In the genomic region with DNA sequence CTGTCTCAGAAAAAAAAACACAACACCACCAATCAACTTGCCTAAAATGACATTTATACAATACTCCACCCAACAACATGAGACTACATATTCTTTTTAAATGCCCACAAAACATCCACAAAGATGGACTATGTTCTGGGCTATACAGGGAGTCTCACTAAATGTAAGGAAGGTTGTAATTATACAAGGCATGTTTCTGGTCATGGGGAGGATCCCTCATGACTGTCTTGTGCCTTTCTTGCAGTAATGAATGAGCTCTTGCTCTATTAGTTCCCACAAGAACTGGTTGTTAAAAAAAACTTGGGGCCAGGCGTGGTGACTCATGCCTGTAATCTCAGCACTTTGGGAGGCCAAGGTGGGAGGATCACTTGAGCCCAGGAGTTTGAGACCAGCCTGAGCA, we compare ENCODE assay signal across 26 cellular contexts. TPM values are rescaled to one million over a fixed set of nuclear protein-coding genes. Genes with fewer than 3 reads are reported as not detected.
DNase-seq lines count a peak whose midpoint lies in the region; ATAC-seq, FAIRE-seq and TF ChIP-seq lines count a peak whose summit lies in the region.
"Had no signal": no experiment of that assay in that cellular context is flagged by ENCODE, and none has a peak within 500 bp of the region (broad histone marks: within the 10 kb centered on the region; RNA-seq: fewer than 3 reads in every experiment).

No MANE protein-coding gene starts in this region.

- TF ChIP-seq EP300 in HepG2 (IDR thresholded peaks at IDR 0.05; ENCODE audit: low read depth in 2 of 2, low read length in 2 of 2) = no peak
- TF ChIP-seq EP300 in HepG2 (CRISPR knock-in tag; IDR thresholded peaks at IDR 0.05; ENCODE audit: borderline replicate concordance) = no peak

- ATAC-seq in HepG2 (no peak), right lobe of liver (no peak)
- ATAC-seq: A549; CD8-positive, alpha-beta T cell had no signal

- intact Hi-C loops in HepG2 (cut with micrococcal nuclease; ENCODE audit: unreplicated experiment) (no loop called here), right lobe of liver (cut with DNase I) (no loop called here)

- no TSS peak for BruUV-seq in HepG2 (replicated peaks; lab: Mats Ljungman, UMichigan)

- no peak overlapping the region for H3K4me3 ChIP-seq in HepG2 (replicated peaks in 1 of 3; ENCODE audit: insufficient read depth in 1 of 3, low read depth in 2 of 3, low read length in 3 of 3)
- H3K4me3 ChIP-seq in right lobe of liver = no peak overlapping the region
- H3K4me3 ChIP-seq: A549; BLaER1 treated with 17β-estradiol and CSF1 and Interleukin-3, amounts not matched to agents 10 nM and 100 nM had no signal

- FAIRE-seq in HepG2 (lab: Jason Lieb, UNC) = no peak
- FAIRE-seq: G401.6, GM12891, GM19239 had no signal

- 54% methylated on average over 1 of the region's 1 CpG for WGBS in HepG2 (ENCODE audit: low lambda C conversion rate)
- 93% methylated on average over 1 of the region's 1 CpG for WGBS in right lobe of liver (ENCODE audit: insufficient coverage, low coverage, low lambda C conversion rate, missing lambda C conversion rate)

- H3K36me3 ChIP-seq in HepG2 (replicated peaks in 1 of 2; ENCODE audit: control insufficient read depth in 1 of 2, insufficient read depth in 2 of 2, low read length in 2 of 2) = no peaks in the 10 kb centered on the region
- H3K36me3 ChIP-seq in right lobe of liver = no peaks in the 10 kb centered on the region
- H3K36me3 ChIP-seq: BLaER1 treated with 17β-estradiol and CSF1 and Interleukin-3, amounts not matched to agents 10 nM and 100 nM had no signal

- no peak overlapping the region for H3K27ac ChIP-seq in HepG2 (ENCODE audit: extremely low read length, insufficient read depth, low read length)
- H3K27ac ChIP-seq in right lobe of liver = no peak overlapping the region
- H3K27ac ChIP-seq: 22Rv1; A549; BLaER1 treated with 17β-estradiol and CSF1 and Interleukin-3, amounts not matched to agents 10 nM and 100 nM; C4-2B had no signal

- no peak for TF ChIP-seq RAD21 in HepG2 (CRISPR knock-in tag; IDR thresholded peaks at IDR 0.05)

- in situ Hi-C loops in HepG2 (cut with HindIII; ENCODE audit: extremely low pct_ligation_motif_present, low pct_unique_long_range_greater_than_20kb) = no loop called here

- no peak overlapping the region for H3K9ac ChIP-seq in HepG2 (ENCODE audit: insufficient read depth, low read depth, low read length)
- H3K9ac ChIP-seq: BLaER1 treated with 17β-estradiol and CSF1 and Interleukin-3, amounts not matched to agents 10 nM and 100 nM had no signal

- DNase-seq in HepG2 (ENCODE audit: low spot score) (no peak), right lobe of liver (no peak), NCI-H226 (peak; percentile 34), amniotic epithelial cell (ENCODE audit: low read depth) (peak; percentile 25), foreskin melanocyte (peak; percentile 98), NCI-H748 treated with DMSO at 0.1 percent for 48 hours (lab: John Stamatoyannopoulos, UW) (no peak)
- no peak for DNase-seq in stimulated activated CD8-positive, alpha-beta memory T cell treated with anti-CD3 and anti-CD28 coated beads, Interleukin-4, amount 100 ng/mL, for 48 hours
- DNase-seq in activated naive CD4-positive, alpha-beta T cell treated with Interleukin-2 at 50 U/mL for 16 hours = no peak
- DNase-seq: AML-193; CD4-positive, alpha-beta T cell; CD8-positive, alpha-beta T cell; COR-L47; DMS 273 treated with DMSO at 0.1 percent for 48 hours; DMS153; DMS53; DMS79; DND-41; GF-D8 had no signal

- H3K9me3 ChIP-seq in HepG2 (ENCODE audit: low read length) (no peaks in the 10 kb centered on the region), right lobe of liver (no peaks in the 10 kb centered on the region)

- no peaks in the 10 kb centered on the region for H4K20me1 ChIP-seq in HepG2 (ENCODE audit: insufficient read depth, low read length)
- H4K20me1 ChIP-seq: BLaER1 treated with 17β-estradiol and CSF1 and Interleukin-3, amounts not matched to agents 10 nM and 100 nM had no signal

- H3K4me2 ChIP-seq in HepG2 (ENCODE audit: low read depth, low read length) = no peak overlapping the region
- H3K4me2 ChIP-seq: A549; BLaER1 treated with 17β-estradiol and CSF1 and Interleukin-3, amounts not matched to agents 10 nM and 100 nM had no signal

- CTCF ChIA-PET in HepG2 (lab: Yijun Ruan, JAX; ENCODE audit: low intra/inter-chr PET ratio, low total read pairs) = no interaction called here

- H3K79me2 ChIP-seq in HepG2 (ENCODE audit: insufficient read depth, low read length) = no peaks in the 10 kb centered on the region

- POLR2A ChIA-PET in HepG2 (lab: Yijun Ruan, JAX) = no interaction called here

- H2AFZ ChIP-seq in HepG2 (ENCODE audit: low read length) = no peak overlapping the region

- H3K27me3 ChIP-seq in HepG2 (ENCODE audit: control insufficient read depth in 1 of 2, insufficient read depth in 2 of 2, low read length in 2 of 2) (no peaks in the 10 kb centered on the region), right lobe of liver (no peaks in the 10 kb centered on the region)
- H3K27me3 ChIP-seq: BLaER1 treated with 17β-estradiol and CSF1 and Interleukin-3, amounts not matched to agents 10 nM and 100 nM had no signal

- TF ChIP-seq CTCF in HepG2 (CRISPR knock-in tag; IDR thresholded peaks at IDR 0.05) = no peak
- no peak for TF ChIP-seq CTCF in right lobe of liver (IDR thresholded peaks at IDR 0.05)

- no peak for TF ChIP-seq POLR2A in HepG2 (IDR thresholded peaks at IDR 0.05; ENCODE audit: insufficient read depth in 1 of 2, low read depth in 2 of 2, low read length in 2 of 2)
- no peak for TF ChIP-seq POLR2A in right lobe of liver (IDR thresholded peaks at IDR 0.05)

- H3K4me1 ChIP-seq in HepG2 (ENCODE audit: insufficient read depth, low read length) (peaks cover 8% of the 10 kb centered on the region; the same call in 1 of the 2 replicates), right lobe of liver (no peaks in the 10 kb centered on the region)
- H3K4me1 ChIP-seq: BLaER1 treated with 17β-estradiol and CSF1 and Interleukin-3, amounts not matched to agents 10 nM and 100 nM had no signal

TF ChIP-seq in HepG2, 621 proteins besides CTCF, POLR2A, EP300 and RAD21 (continues in another document):
- TF ChIP-seq ZNF343 (CRISPR knock-in tag; IDR thresholded peaks at IDR 0.05) (no peak), ZNF501 (CRISPR knock-in tag; IDR thresholded peaks at IDR 0.05) (no peak), RELA (CRISPR knock-in tag; IDR thresholded peaks at IDR 0.05) (no peak), FOSL2 (CRISPR knock-in tag; IDR thresholded peaks at IDR 0.05) (peak; percentile 30; the same call in 1 of the 2 replicates), HNF1A (IDR thresholded peaks at IDR 0.05; ENCODE audit: low read depth) (no peak), HNF1A (CRISPR knock-in tag; IDR thresholded peaks at IDR 0.05; ENCODE audit: borderline replicate concordance) (no peak)

RNA-seq across cellular contexts. Expression of gene SLC3A1, which starts 17.5 kb away (rescaled TPM):
- not detected in 2 replicates for total RNA-seq in HepG2 (2016; rRNA removed; fragmentation: Illumina TruSeq; extraction: Trizol)
- total RNA-seq in HepG2 (2016; cell fraction: cytosol; rRNA removed; fragmentation: Illumina TruSeq; extraction: Trizol; ENCODE audit: low read depth) = not detected in 2 replicates
- total RNA-seq in HepG2 (2016; cell fraction: insoluble cytoplasmic fraction; rRNA removed; fragmentation: Illumina TruSeq; extraction: Trizol) = not detected in 2 replicates
- not detected in 2 replicates for total RNA-seq in HepG2 (2016; cell fraction: membrane; rRNA removed; fragmentation: Illumina TruSeq; extraction: Trizol)
- not detected in 2 replicates for total RNA-seq in HepG2 (2016; cell fraction: nucleus; rRNA removed; fragmentation: Illumina TruSeq; extraction: Trizol)
- polyA plus RNA-seq in HepG2 (2011; rRNA removed) = 0.15 and 0.18 TPM in 2 replicates
- polyA plus RNA-seq in HepG2 (2011; cell fraction: cytosol; rRNA removed) = 0.03 and 0.15 TPM in 2 replicates
- 0.10 TPM in 1 of 2 replicates, not detected in the other for polyA plus RNA-seq in HepG2 (2011; cell fraction: nucleus; rRNA removed)
- polyA plus RNA-seq in HepG2 (2012) = 0.19 and 0.35 TPM in 2 replicates
- not detected in 2 replicates for polyA plus RNA-seq in HepG2 (2016; cell fraction: cytosol; fragmentation: Illumina TruSeq; extraction: Trizol; ENCODE audit: low read depth)
- not detected in 2 replicates for polyA plus RNA-seq in HepG2 (2016; cell fraction: insoluble cytoplasmic fraction; fragmentation: Illumina TruSeq; extraction: Trizol; ENCODE audit: low read depth)
- not detected in 2 replicates for polyA plus RNA-seq in HepG2 (2016; cell fraction: membrane; fragmentation: Illumina TruSeq; extraction: Trizol; ENCODE audit: low read depth)
- 0.31 TPM in 1 of 2 replicates, not detected in the other for polyA plus RNA-seq in HepG2 (2016; cell fraction: nucleus; fragmentation: Illumina TruSeq; extraction: Trizol; ENCODE audit: insufficient read depth, low read depth)
- 0.42 TPM in 1 of 2 replicates, not detected in the other for polyA minus RNA-seq in HepG2 (2011; rRNA and poly(A)+ RNA removed; ENCODE audit: low replicate concordance)
- polyA minus RNA-seq in HepG2 (2011; cell fraction: cytosol; rRNA and poly(A)+ RNA removed) = not detected in 2 replicates
- polyA minus RNA-seq in HepG2 (2011; cell fraction: nucleus; rRNA and poly(A)+ RNA removed) = 0.26 and 0.37 TPM in 2 replicates
- 10 to 100 TPM in 3 of 6 experiments, 1 to 10 TPM in 2, under 1 TPM in 1; 0.89 to 58.2 (median 15.3) TPM for total RNA-seq in right lobe of liver
- polyA plus RNA-seq: BJ had no signal

Comparison
In these comparisons a context has a peak if more than half of its experiments do, and no peak if none do; other contexts are left out.
1. DNase-seq: peak in NCI-H226 (single experiment), amniotic epithelial cell (single experiment) and foreskin melanocyte (single experiment); none in HepG2 (single experiment), right lobe of liver (0 of 3), NCI-H748 treated with DMSO at 0.1 percent for 48 hours (single experiment), stimulated activated CD8-positive, alpha-beta memory T cell treated with anti-CD3 and anti-CD28 coated beads, Interleukin-4, amount 100 ng/mL, for 48 hours (single experiment) and activated naive CD4-positive, alpha-beta T cell treated with Interleukin-2 at 50 U/mL for 16 hours (single experiment).